Comparison of ENCODE assay signal across 13 cellular contexts in the genomic region with DNA sequence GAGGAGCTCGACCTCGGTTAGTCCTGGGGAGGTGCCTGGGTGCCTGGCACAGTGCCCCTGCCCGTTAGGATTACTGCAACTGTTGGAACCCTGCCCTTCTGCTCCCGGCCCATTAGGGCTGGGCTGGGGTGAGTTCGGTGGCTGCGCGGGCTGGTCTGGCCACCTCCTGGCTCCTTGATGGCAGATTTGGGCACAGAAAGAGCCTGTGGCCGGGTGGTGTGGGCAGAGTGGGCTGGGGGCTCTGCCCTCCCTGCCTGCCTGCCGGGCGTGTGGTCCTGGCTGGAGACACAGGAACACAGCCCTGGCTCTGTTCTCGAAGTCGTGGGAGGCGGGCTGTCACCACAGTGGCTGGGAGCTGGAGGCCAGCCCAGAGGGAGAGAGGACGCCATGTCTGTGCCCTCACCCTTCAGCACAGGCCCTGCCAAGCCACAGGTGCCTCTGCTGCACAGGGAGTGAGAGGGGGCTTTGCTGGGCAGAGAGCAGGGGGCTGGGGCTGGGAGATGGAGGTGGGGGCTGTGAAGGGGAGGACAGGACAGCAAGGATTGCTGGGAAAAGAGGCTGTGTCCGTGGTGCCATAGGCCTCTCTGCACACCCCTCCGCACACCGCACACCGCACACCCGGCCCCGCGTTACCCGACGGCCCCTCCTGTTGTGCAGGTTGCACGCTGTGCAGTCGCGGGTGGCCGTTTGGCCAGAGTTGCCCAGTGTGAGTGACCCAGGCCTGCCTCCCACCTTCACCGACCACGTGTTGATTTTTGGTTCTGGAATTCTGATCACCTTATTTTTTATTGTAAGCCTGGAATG.
DNase-seq lines count a peak whose midpoint lies in the region; ATAC-seq and TF ChIP-seq lines count a peak whose summit lies in the region.
"Had no signal": no experiment of that assay in that cellular context is flagged by ENCODE, and none has a peak within 500 bp of the region (broad histone marks: within the 10 kb centered on the region; RNA-seq: fewer than 3 reads in every experiment).

No MANE protein-coding gene starts in this region.

- no peak overlapping the region for H3K9ac ChIP-seq in mucosa of rectum (ENCODE audit: low read depth in 1 of 2, low read length in 2 of 2)

- TF ChIP-seq POLR2A in Peyer's patch (IDR thresholded peaks at IDR 0.05) = no peak

- no peaks in the 10 kb centered on the region for H3K9me3 Mint-ChIP-seq in activated CD8-positive, alpha-beta T cell treated with anti-CD3 and anti-CD28 coated beads, Interleukin-2, amount 10 ng/mL, durations not matched to agents 7 days and 5 days (ENCODE audit: insufficient read depth)
- H3K9me3 Mint-ChIP-seq: activated naive CD8-positive, alpha-beta T cell treated with anti-CD3 and anti-CD28 coated beads, Interleukin-2, amount 10 ng/mL, durations not matched to agents 7 days and 5 days; T-helper 1 cell treated with Interleukin-12 subunit alpha and Interleukin-12 subunit beta and Interleukin-4 antibody, amounts not matched to agents 30 μg/mL and 1 μg/mL, for 36 hours had no signal

- intact Hi-C loops in Panc1 (cut with micrococcal nuclease; ENCODE audit: unreplicated experiment) = no loop called here

- no peak overlapping the region for H3K27ac Mint-ChIP-seq in activated CD8-positive, alpha-beta T cell treated with anti-CD3 and anti-CD28 coated beads, Interleukin-2, amount 10 ng/mL, durations not matched to agents 7 days and 5 days
- H3K27ac Mint-ChIP-seq: activated naive CD8-positive, alpha-beta T cell treated with anti-CD3 and anti-CD28 coated beads, Interleukin-2, amount 10 ng/mL, durations not matched to agents 7 days and 5 days; T-helper 1 cell treated with Interleukin-12 subunit alpha and Interleukin-12 subunit beta and Interleukin-4 antibody, amounts not matched to agents 30 μg/mL and 1 μg/mL, for 36 hours had no signal

- POLR2A ChIA-PET in Panc1 (lab: Charles Lee) = no interaction called here
- POLR2A ChIA-PET in activated CD8-positive, alpha-beta T cell treated with anti-CD3 and anti-CD28 coated beads, Interleukin-2, amount 10 ng/mL, durations not matched to agents 7 days and 5 days (lab: Charles Lee) = no interaction called here

- H3K4me3 Mint-ChIP-seq in activated CD8-positive, alpha-beta T cell treated with anti-CD3 and anti-CD28 coated beads, Interleukin-2, amount 10 ng/mL, durations not matched to agents 7 days and 5 days = no peak overlapping the region
- H3K4me3 Mint-ChIP-seq: activated naive CD8-positive, alpha-beta T cell treated with anti-CD3 and anti-CD28 coated beads, Interleukin-2, amount 10 ng/mL, durations not matched to agents 7 days and 5 days; T-helper 1 cell treated with Interleukin-12 subunit alpha and Interleukin-12 subunit beta and Interleukin-4 antibody, amounts not matched to agents 30 μg/mL and 1 μg/mL, for 36 hours had no signal

- peaks cover 19% of the 10 kb centered on the region for H3K4me1 ChIP-seq in Panc1 (ENCODE audit: control insufficient read depth, insufficient read depth, low read length)
- peaks cover 28 to 31% of the 10 kb centered on the region in 2 donors for H3K4me1 ChIP-seq in mucosa of rectum (ENCODE audit: control insufficient read depth in 2 of 2, insufficient read depth in 2 of 2, low read length in 2 of 2)
- H3K4me1 ChIP-seq in thoracic aorta (ENCODE audit: control insufficient read depth in 1 of 2, low read depth in 2 of 2) = peaks cover 25 to 70% of the 10 kb centered on the region in 2 donors
- peaks cover 0 to 44% (median 0%) of the 10 kb centered on the region in 4 donors for H3K4me1 ChIP-seq in Peyer's patch
- no peaks in the 10 kb centered on the region for H3K4me1 ChIP-seq in HAP-1

- TF ChIP-seq CTCF in Panc1 (IDR thresholded peaks at IDR 0.05) = no peak
- TF ChIP-seq CTCF in thoracic aorta (IDR thresholded peaks at IDR 0.05) = no peak
- no peak for TF ChIP-seq CTCF in Peyer's patch (IDR thresholded peaks at IDR 0.05)

- in situ Hi-C loops in Panc1 (cut with HindIII; ENCODE audit: low pct_unique_long_range_greater_than_20kb, low sequenced_read_pairs) = no loop called here
- in situ Hi-C loops in HAP-1 (cut with MboI; ENCODE audit: low sequenced_read_pairs) = no loop called here

- H3K9me3 ChIP-seq in Panc1 (ENCODE audit: control insufficient read depth, insufficient read depth, low read depth, low read length) (no peaks in the 10 kb centered on the region), mucosa of rectum (ENCODE audit: control insufficient read depth in 2 of 2, low read length in 2 of 2) (no peaks in the 10 kb centered on the region), thoracic aorta (no peaks in the 10 kb centered on the region), Peyer's patch (no peaks in the 10 kb centered on the region), HAP-1 (no peaks in the 10 kb centered on the region)
- H3K9me3 ChIP-seq: Caco-2 had no signal

- no peaks in the 10 kb centered on the region for H3K36me3 Mint-ChIP-seq in activated CD8-positive, alpha-beta T cell treated with anti-CD3 and anti-CD28 coated beads, Interleukin-2, amount 10 ng/mL, durations not matched to agents 7 days and 5 days (ENCODE audit: low read depth)
- H3K36me3 Mint-ChIP-seq: activated naive CD8-positive, alpha-beta T cell treated with anti-CD3 and anti-CD28 coated beads, Interleukin-2, amount 10 ng/mL, durations not matched to agents 7 days and 5 days had no signal

- CTCF ChIA-PET in Panc1 (lab: Charles Lee) = no interaction called here
- CTCF ChIA-PET in activated CD8-positive, alpha-beta T cell treated with anti-CD3 and anti-CD28 coated beads, Interleukin-2, amount 10 ng/mL, durations not matched to agents 7 days and 5 days (lab: Charles Lee) = no interaction called here

- H3K27me3 ChIP-seq in Panc1 (ENCODE audit: control insufficient read depth, insufficient read depth, low read length) (no peaks in the 10 kb centered on the region), mucosa of rectum (ENCODE audit: control insufficient read depth in 2 of 2, insufficient read depth in 2 of 2, low read length in 2 of 2) (no peaks in the 10 kb centered on the region), thoracic aorta (replicated peaks; ENCODE audit: insufficient read depth) (no peaks in the 10 kb centered on the region), Peyer's patch (no peaks in the 10 kb centered on the region), HAP-1 (ENCODE audit: low read depth) (no peaks in the 10 kb centered on the region)

- H3K27ac ChIP-seq in Panc1 (ENCODE audit: low read length) (peak overlapping the region; percentile 51; the same call in 1 of the 2 replicates), mucosa of rectum (ENCODE audit: low read depth in 2 of 2, low read length in 2 of 2) (peak overlapping the region; percentile 48 to 51), thoracic aorta (peak overlapping the region; percentile 68 to 79), Peyer's patch (no peak overlapping the region)

- no peak for DNase-seq in Panc1 (ENCODE audit: low read depth, low spot score)
- DNase-seq in thoracic aorta (ENCODE audit: low spot score) = peak; percentile 49
- DNase-seq in Peyer's patch = no peak
- DNase-seq in HAP-1 (ENCODE audit: low spot score in 2 of 2) = no peak
- DNase-seq in activated CD8-positive, alpha-beta T cell treated with anti-CD3 and anti-CD28 coated beads, Interleukin-2, amount 10 ng/mL, durations not matched to agents 7 days and 5 days = no peak
- DNase-seq: activated naive CD8-positive, alpha-beta T cell treated with anti-CD3 and anti-CD28 coated beads, Interleukin-2, amount 10 ng/mL, durations not matched to agents 7 days and 5 days; Caco-2; effector memory CD4-positive, alpha-beta T cell; NCI-H187 had no signal

- peaks cover 6% of the 10 kb centered on the region for H3K27me3 Mint-ChIP-seq in activated CD8-positive, alpha-beta T cell treated with anti-CD3 and anti-CD28 coated beads, Interleukin-2, amount 10 ng/mL, durations not matched to agents 7 days and 5 days (ENCODE audit: low read depth)

- BruUV-seq in Panc1 (replicated peaks; lab: Mats Ljungman, UMichigan) = no TSS peak

- no peaks in the 10 kb centered on the region for H3K36me3 ChIP-seq in Panc1 (ENCODE audit: control insufficient read depth, insufficient read depth, low read length)
- H3K36me3 ChIP-seq in mucosa of rectum (ENCODE audit: control insufficient read depth in 2 of 2, insufficient read depth in 2 of 2, low read length in 2 of 2) = no peaks in the 10 kb centered on the region
- H3K36me3 ChIP-seq in thoracic aorta = no peaks in the 10 kb centered on the region
- H3K36me3 ChIP-seq in Peyer's patch = no peaks in the 10 kb centered on the region
- H3K36me3 ChIP-seq in HAP-1 (replicated peaks) = no peaks in the 10 kb centered on the region

- H3K4me3 ChIP-seq in Panc1 (ENCODE audit: low read depth in 2 of 2, low read length in 2 of 2) = no peak overlapping the region
- H3K4me3 ChIP-seq in mucosa of rectum (ENCODE audit: low read length in 2 of 2) = no peak overlapping the region
- H3K4me3 ChIP-seq in thoracic aorta = peak overlapping the region; percentile 63
- H3K4me3 ChIP-seq in Peyer's patch = no peak overlapping the region
- no peak overlapping the region for H3K4me3 ChIP-seq in HAP-1

- peaks cover 19% of the 10 kb centered on the region for H3K4me1 Mint-ChIP-seq in activated CD8-positive, alpha-beta T cell treated with anti-CD3 and anti-CD28 coated beads, Interleukin-2, amount 10 ng/mL, durations not matched to agents 7 days and 5 days (ENCODE audit: low read depth)

- ATAC-seq in Panc1 = no peak
- ATAC-seq in esophagus mucosa = peak; percentile 42
- peak; percentile 30 for ATAC-seq in thoracic aorta (ENCODE audit: insufficient number of reproducible peaks, low FRiP score, low read depth)
- ATAC-seq in HG02870 (IDR thresholded peaks at IDR 0.05; ENCODE audit: unreplicated experiment) = no peak
- no peak for ATAC-seq in activated CD8-positive, alpha-beta T cell treated with anti-CD3 and anti-CD28 coated beads, Interleukin-2, amount 10 ng/mL, durations not matched to agents 7 days and 5 days

Comparison
In these comparisons a context has a peak if more than half of its experiments do, and no peak if none do; other contexts are left out.
1. ATAC-seq: peak in esophagus mucosa (single experiment) and thoracic aorta (single experiment); none in Panc1 (single experiment), HG02870 (single experiment) and activated CD8-positive, alpha-beta T cell treated with anti-CD3 and anti-CD28 coated beads, Interleukin-2, amount 10 ng/mL, durations not matched to agents 7 days and 5 days (single experiment).
2. H3K27ac ChIP-seq: peak in Panc1 (single experiment), mucosa of rectum (2 of 2) and thoracic aorta (2 of 2); none in Peyer's patch (0 of 4).